14 cellular contexts compared by ENCODE assay signal in genomic region chr3:113743006-113743639, GRCh38. TPM values are rescaled to one million over a fixed set of nuclear protein-coding genes. Genes with fewer than 3 reads are reported as not detected.
DNase-seq lines count a peak whose midpoint lies in the region; ATAC-seq and TF ChIP-seq lines count a peak whose summit lies in the region.
"Had no signal": no experiment of that assay in that cellular context is flagged by ENCODE, and none has a peak within 500 bp of the region (broad histone marks: within the 10 kb centered on the region; RNA-seq: fewer than 3 reads in every experiment).

No MANE protein-coding gene starts in this region.

- H3K27ac Mint-ChIP-seq in activated T-cell treated with anti-CD3 and anti-CD28 coated beads, Interleukin-2, amount 50 U/mL, for 72 hours, result peak overlapping the region; percentile 100
- no peak overlapping the region for H3K27ac Mint-ChIP-seq in stimulated activated naive B cell treated with anti-CD40 and anti-IgM and Interleukin-4, amounts not matched to agents 10 μg/mL and 1 μg/mL and 100 μg/mL, for 72 hours

- peak overlapping the region; percentile 5 for H3K4me3 ChIP-seq in RWPE2 (ENCODE audit: severe bottlenecking)
- peak overlapping the region in 2 of 4 donors; percentile 84 to 86 for H3K4me3 ChIP-seq in esophagus squamous epithelium
- no peak overlapping the region for H3K4me3 ChIP-seq in right cardiac atrium (ENCODE audit: low read length)

- no peak for TF ChIP-seq CTCF in RWPE2 (IDR thresholded peaks at IDR 0.05; ENCODE audit: poor library complexity, severe bottlenecking)
- no peak for TF ChIP-seq CTCF in esophagus squamous epithelium (IDR thresholded peaks at IDR 0.05)

- peak overlapping the region; percentile 95 to 98 for H3K4me3 Mint-ChIP-seq in activated T-cell treated with anti-CD3 and anti-CD28 coated beads, Interleukin-2, amount 50 U/mL, for 72 hours
- H3K4me3 Mint-ChIP-seq in stimulated activated naive B cell treated with anti-CD40 and anti-IgM and Interleukin-4, amounts not matched to agents 10 μg/mL and 1 μg/mL and 100 μg/mL, for 72 hours, result peak overlapping the region; percentile 88 to 93

- H3K36me3 Mint-ChIP-seq in activated T-cell treated with anti-CD3 and anti-CD28 coated beads, Interleukin-2, amount 50 U/mL, for 72 hours (ENCODE audit: insufficient read depth in 2 of 2), result peaks cover 9 to 19% of the 10 kb centered on the region in 2 donors
- peaks cover 10 to 15% of the 10 kb centered on the region in 2 donors for H3K36me3 Mint-ChIP-seq in stimulated activated naive B cell treated with anti-CD40 and anti-IgM and Interleukin-4, amounts not matched to agents 10 μg/mL and 1 μg/mL and 100 μg/mL, for 72 hours

- H3K36me3 ChIP-seq in RWPE2 (ENCODE audit: low read depth), result peaks cover 20% of the 10 kb centered on the region
- no peaks in the 10 kb centered on the region for H3K36me3 ChIP-seq in esophagus squamous epithelium
- H3K36me3 ChIP-seq: sigmoid colon had no signal

- H3K27ac ChIP-seq in RWPE2 (ENCODE audit: poor library complexity, severe bottlenecking) (no peak overlapping the region), esophagus squamous epithelium (peak overlapping the region in 3 of 4 donors; percentile 9 to 99 (median 99)), right cardiac atrium (ENCODE audit: low read length) (no peak overlapping the region)

- H3K9me3 ChIP-seq in RWPE2 (ENCODE audit: severe bottlenecking) (no peaks in the 10 kb centered on the region), esophagus squamous epithelium (no peaks in the 10 kb centered on the region), right cardiac atrium (ENCODE audit: control insufficient read depth, low read length) (no peaks in the 10 kb centered on the region)
- H3K9me3 ChIP-seq: sigmoid colon had no signal

- peaks cover 28% of the 10 kb centered on the region for H3K4me1 ChIP-seq in RWPE2 (ENCODE audit: insufficient read depth, poor library complexity, severe bottlenecking)
- peaks cover 17 to 73% (median 28%) of the 10 kb centered on the region in 3 donors for H3K4me1 ChIP-seq in esophagus squamous epithelium
- peaks cover 4% of the 10 kb centered on the region for H3K4me1 ChIP-seq in right cardiac atrium (ENCODE audit: control insufficient read depth, insufficient read depth, low read length)

- intact Hi-C loops in esophagus squamous epithelium (cut with DNase I), result no loop called here
- intact Hi-C loops in right cardiac atrium (cut with DNase I), result no loop called here

- no peak for DNase-seq in activated T-cell treated with anti-CD3 and anti-CD28 coated beads, Interleukin-2, amount 50 U/mL, for 72 hours
- DNase-seq in activated T-cell treated with anti-CD3 and anti-CD28 coated beads, Interleukin-2, amount 50 U/mL, for 48 hours, result no peak
- no peak for DNase-seq in RWPE2 (ENCODE audit: low spot score)
- DNase-seq in esophagus squamous epithelium (lab: John Stamatoyannopoulos, UW), result no peak
- DNase-seq in stimulated activated naive B cell treated with anti-CD40 and anti-IgM and Interleukin-4, amounts not matched to agents 10 μg/mL and 1 μg/mL and 100 μg/mL, for 72 hours, result no peak
- DNase-seq in right cardiac atrium, result no peak
- no peak for DNase-seq in NOMO-1 (lab: John Stamatoyannopoulos, UW; ENCODE audit: unreplicated experiment in 2 of 2)
- no peak for DNase-seq in DMS79 treated with DMSO at 0.1 percent for 48 hours (lab: John Stamatoyannopoulos, UW)
- DNase-seq: activated CD8-positive, alpha-beta memory T cell treated with anti-CD3 and anti-CD28 coated beads, Interleukin-2, amount 50 U/mL, for 48 hours; C1 segment of cervical spinal cord; kidney glomerular epithelial cell; NCI-H1417 treated with DMSO at 0.1 percent for 48 hours; RPMI8226; sigmoid colon had no signal

- no peaks in the 10 kb centered on the region for H3K27me3 Mint-ChIP-seq in activated T-cell treated with anti-CD3 and anti-CD28 coated beads, Interleukin-2, amount 50 U/mL, for 72 hours (ENCODE audit: low read depth)
- H3K27me3 Mint-ChIP-seq in stimulated activated naive B cell treated with anti-CD40 and anti-IgM and Interleukin-4, amounts not matched to agents 10 μg/mL and 1 μg/mL and 100 μg/mL, for 72 hours, result no peaks in the 10 kb centered on the region

- no peak for ATAC-seq in activated T-cell treated with anti-CD3 and anti-CD28 coated beads, Interleukin-2, amount 50 U/mL, for 72 hours (replicated peaks in 1 of 2)
- ATAC-seq in RWPE2 (ENCODE audit: low read depth) (no peak), right cardiac atrium (no peak)
- no peak for ATAC-seq in stimulated activated naive B cell treated with anti-CD40 and anti-IgM and Interleukin-4, amounts not matched to agents 10 μg/mL and 1 μg/mL and 100 μg/mL, for 72 hours (replicated peaks)

- H3K27me3 ChIP-seq in RWPE2 (ENCODE audit: insufficient read depth, poor library complexity, severe bottlenecking), result no peaks in the 10 kb centered on the region
- no peaks in the 10 kb centered on the region for H3K27me3 ChIP-seq in esophagus squamous epithelium
- H3K27me3 ChIP-seq in right cardiac atrium (ENCODE audit: control insufficient read depth, insufficient read depth), result no peaks in the 10 kb centered on the region
- H3K27me3 ChIP-seq: sigmoid colon had no signal

- no peak for TF ChIP-seq POLR2A in esophagus squamous epithelium (IDR thresholded peaks at IDR 0.05)

- 39 to 41% methylated on average over 7 of the region's 7 CpGs for WGBS in esophagus squamous epithelium, 2 donors
- 66% methylated on average over 7 of the region's 7 CpGs for WGBS in right cardiac atrium

- H3K9me3 Mint-ChIP-seq in activated T-cell treated with anti-CD3 and anti-CD28 coated beads, Interleukin-2, amount 50 U/mL, for 72 hours, result no peaks in the 10 kb centered on the region
- no peaks in the 10 kb centered on the region for H3K9me3 Mint-ChIP-seq in stimulated activated naive B cell treated with anti-CD40 and anti-IgM and Interleukin-4, amounts not matched to agents 10 μg/mL and 1 μg/mL and 100 μg/mL, for 72 hours

- H3K4me1 Mint-ChIP-seq in activated T-cell treated with anti-CD3 and anti-CD28 coated beads, Interleukin-2, amount 50 U/mL, for 72 hours (ENCODE audit: low read depth), result peaks cover 68% of the 10 kb centered on the region
- H3K4me1 Mint-ChIP-seq in stimulated activated naive B cell treated with anti-CD40 and anti-IgM and Interleukin-4, amounts not matched to agents 10 μg/mL and 1 μg/mL and 100 μg/mL, for 72 hours, result peaks cover 19 to 58% of the 10 kb centered on the region in 2 donors

RNA-seq across cellular contexts. Expression of gene NAA50, which starts 2.9 kb away (rescaled TPM):
- 100 to 1,000 TPM in 1 of 2 donors, 10 to 100 TPM in 1; 90.5 to 105 TPM for total RNA-seq in activated T-cell treated with anti-CD3 and anti-CD28 coated beads, Interleukin-2, amount 50 U/mL, for 72 hours
- total RNA-seq in esophagus squamous epithelium, result 100 to 1,000 TPM; 142 to 248 (median 228) TPM
- total RNA-seq in right cardiac atrium, result 10 to 100 TPM; 61.8 to 91.7 (median 68.0) TPM
- polyA plus RNA-seq in right cardiac atrium, result 26.5 TPM

RNA-seq across cellular contexts. Expression of gene ATP6V1A, which starts 3.7 kb away (rescaled TPM):
- total RNA-seq in activated T-cell treated with anti-CD3 and anti-CD28 coated beads, Interleukin-2, amount 50 U/mL, for 72 hours, result 10 to 100 TPM; 30.7 to 31.3 TPM
- total RNA-seq in esophagus squamous epithelium (10 to 100 TPM; 39.9 to 74.3 (median 60.6) TPM), right cardiac atrium (10 to 100 TPM; 24.0 to 29.0 (median 27.3) TPM)
- 9.1 TPM for polyA plus RNA-seq in right cardiac atrium

RNA-seq across cellular contexts. Expression of gene USF3, which starts 46.7 kb away (rescaled TPM):
- 10 to 100 TPM; 16.8 to 18.2 TPM for total RNA-seq in activated T-cell treated with anti-CD3 and anti-CD28 coated beads, Interleukin-2, amount 50 U/mL, for 72 hours
- total RNA-seq in esophagus squamous epithelium (10 to 100 TPM; 11.5 to 18.3 (median 12.6) TPM), right cardiac atrium (10 to 100 TPM; 13.4 to 15.4 (median 14.4) TPM)
- polyA plus RNA-seq in right cardiac atrium, result 6.3 TPM

Comparison
In these comparisons a context has a peak if more than half of its experiments do, and no peak if none do; other contexts are left out.
1. H3K27ac ChIP-seq: peak in esophagus squamous epithelium (3 of 4); none in RWPE2 (single experiment) and right cardiac atrium (single experiment).